ENCODE assay signal across 1 cellular context in the genomic region with DNA sequence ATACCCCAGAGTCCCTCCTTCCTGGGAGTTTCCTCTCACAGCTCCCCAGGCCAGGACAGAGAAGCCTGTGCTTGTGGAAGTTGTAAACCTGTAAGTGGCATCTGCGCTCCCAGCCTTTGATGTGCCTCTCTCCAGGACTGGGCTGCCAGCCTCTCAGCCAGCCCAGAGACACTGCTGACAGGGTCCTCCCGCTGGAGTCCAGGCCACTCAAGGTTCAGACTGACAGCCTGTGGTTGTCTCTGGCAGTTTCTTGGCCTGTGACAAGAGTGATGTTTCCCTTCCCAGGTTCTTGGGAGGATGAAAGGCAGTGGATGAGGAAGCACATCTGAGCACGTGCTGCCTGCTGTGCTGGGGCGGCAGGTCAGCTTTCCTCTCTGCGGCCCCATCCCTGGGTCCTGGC.
TF ChIP-seq lines count a peak whose summit lies in the region.

No MANE protein-coding gene starts in this region.

TF ChIP-seq in K562, 482 proteins besides CTCF, POLR2A, EP300 and RAD21 (continued from another document and continues in another):
- TF ChIP-seq ZNF12 (CRISPR knock-in tag; IDR thresholded peaks at IDR 0.05) (no peak), TRIM25 (IDR thresholded peaks at IDR 0.05; ENCODE audit: borderline replicate concordance) (no peak), ELK3 (CRISPR knock-in tag; IDR thresholded peaks at IDR 0.05) (no peak), ATF7 (IDR thresholded peaks at IDR 0.05) (no peak), ZNF23 (CRISPR knock-in tag; IDR thresholded peaks at IDR 0.05) (no peak), ZNF57 (CRISPR knock-in tag; IDR thresholded peaks at IDR 0.05) (no peak), SETDB1 (IDR thresholded peaks at IDR 0.05; ENCODE audit: low read length) (no peak), ZNF780A (CRISPR knock-in tag; IDR thresholded peaks at IDR 0.05) (no peak), ZBTB33 (CRISPR knock-in tag; IDR thresholded peaks at IDR 0.05) (no peak), YY1 (IDR thresholded peaks at IDR 0.05; ENCODE audit: borderline replicate concordance in 1 of 3, control insufficient read depth in 1 of 3, extremely low read depth in 1 of 3, insufficient read depth in 3 of 3, insufficient read length in 1 of 3, insufficient replicate concordance in 2 of 3, low read depth in 1 of 3, low read length in 2 of 3) (no peak), HDAC3 (IDR thresholded peaks at IDR 0.05; ENCODE audit: borderline replicate concordance, partially characterized antibody) (no peak), PREB (CRISPR knock-in tag; IDR thresholded peaks at IDR 0.05) (no peak), ZNF445 (CRISPR knock-in tag; IDR thresholded peaks at IDR 0.05; ENCODE audit: low read depth) (no peak), SPI1 (IDR thresholded peaks at IDR 0.05; ENCODE audit: borderline replicate concordance, low read depth, low read length) (no peak), PKNOX1 (IDR thresholded peaks at IDR 0.05) (peak; percentile 79), MYNN (IDR thresholded peaks at IDR 0.05) (no peak), MYNN (CRISPR knock-in tag; IDR thresholded peaks at IDR 0.05) (no peak), E2F6 (IDR thresholded peaks at IDR 0.05; ENCODE audit: borderline replicate concordance in 1 of 2, extremely low read depth in 1 of 2, insufficient read depth in 1 of 2, insufficient read length in 1 of 2, low read depth in 1 of 2, low read length in 1 of 2, poor library complexity in 1 of 2, severe bottlenecking in 1 of 2) (peak in 1 of 2 experiments; percentile 59), POLR2B (IDR thresholded peaks at IDR 0.05; ENCODE audit: low read depth, partially characterized antibody) (no peak), NKRF (IDR thresholded peaks at IDR 0.05; ENCODE audit: borderline replicate concordance) (no peak), REST (CRISPR knock-in tag; IDR thresholded peaks at IDR 0.05; ENCODE audit: low read depth) (no peak), ZNF3 (CRISPR knock-in tag; IDR thresholded peaks at IDR 0.05) (no peak), MAX (CRISPR knock-in tag; IDR thresholded peaks at IDR 0.05) (peak; percentile 44), KAT2B (IDR thresholded peaks at IDR 0.05; ENCODE audit: low read depth, low read length) (no peak), HSF4 (CRISPR knock-in tag; IDR thresholded peaks at IDR 0.05; ENCODE audit: borderline replicate concordance) (no peak)
- TF ChIP-seq, protein P1, sequence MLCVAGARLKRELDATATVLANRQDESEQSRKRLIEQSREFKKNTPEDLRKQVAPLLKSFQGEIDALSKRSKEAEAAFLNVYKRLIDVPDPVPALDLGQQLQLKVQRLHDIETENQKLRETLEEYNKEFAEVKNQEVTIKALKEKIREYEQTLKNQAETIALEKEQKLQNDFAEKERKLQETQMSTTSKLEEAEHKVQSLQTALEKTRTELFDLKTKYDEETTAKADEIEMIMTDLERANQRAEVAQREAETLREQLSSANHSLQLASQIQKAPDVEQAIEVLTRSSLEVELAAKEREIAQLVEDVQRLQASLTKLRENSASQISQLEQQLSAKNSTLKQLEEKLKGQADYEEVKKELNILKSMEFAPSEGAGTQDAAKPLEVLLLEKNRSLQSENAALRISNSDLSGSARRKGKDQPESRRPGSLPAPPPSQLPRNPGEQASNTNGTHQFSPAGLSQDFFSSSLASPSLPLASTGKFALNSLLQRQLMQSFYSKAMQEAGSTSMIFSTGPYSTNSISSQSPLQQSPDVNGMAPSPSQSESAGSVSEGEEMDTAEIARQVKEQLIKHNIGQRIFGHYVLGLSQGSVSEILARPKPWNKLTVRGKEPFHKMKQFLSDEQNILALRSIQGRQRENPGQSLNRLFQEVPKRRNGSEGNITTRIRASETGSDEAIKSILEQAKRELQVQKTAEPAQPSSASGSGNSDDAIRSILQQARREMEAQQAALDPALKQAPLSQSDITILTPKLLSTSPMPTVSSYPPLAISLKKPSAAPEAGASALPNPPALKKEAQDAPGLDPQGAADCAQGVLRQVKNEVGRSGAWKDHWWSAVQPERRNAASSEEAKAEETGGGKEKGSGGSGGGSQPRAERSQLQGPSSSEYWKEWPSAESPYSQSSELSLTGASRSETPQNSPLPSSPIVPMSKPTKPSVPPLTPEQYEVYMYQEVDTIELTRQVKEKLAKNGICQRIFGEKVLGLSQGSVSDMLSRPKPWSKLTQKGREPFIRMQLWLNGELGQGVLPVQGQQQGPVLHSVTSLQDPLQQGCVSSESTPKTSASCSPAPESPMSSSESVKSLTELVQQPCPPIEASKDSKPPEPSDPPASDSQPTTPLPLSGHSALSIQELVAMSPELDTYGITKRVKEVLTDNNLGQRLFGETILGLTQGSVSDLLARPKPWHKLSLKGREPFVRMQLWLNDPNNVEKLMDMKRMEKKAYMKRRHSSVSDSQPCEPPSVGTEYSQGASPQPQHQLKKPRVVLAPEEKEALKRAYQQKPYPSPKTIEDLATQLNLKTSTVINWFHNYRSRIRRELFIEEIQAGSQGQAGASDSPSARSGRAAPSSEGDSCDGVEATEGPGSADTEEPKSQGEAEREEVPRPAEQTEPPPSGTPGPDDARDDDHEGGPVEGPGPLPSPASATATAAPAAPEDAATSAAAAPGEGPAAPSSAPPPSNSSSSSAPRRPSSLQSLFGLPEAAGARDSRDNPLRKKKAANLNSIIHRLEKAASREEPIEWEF (CRISPR knock-in tag; IDR thresholded peaks at IDR 0.05) = no peak
- TF ChIP-seq, protein P2, sequence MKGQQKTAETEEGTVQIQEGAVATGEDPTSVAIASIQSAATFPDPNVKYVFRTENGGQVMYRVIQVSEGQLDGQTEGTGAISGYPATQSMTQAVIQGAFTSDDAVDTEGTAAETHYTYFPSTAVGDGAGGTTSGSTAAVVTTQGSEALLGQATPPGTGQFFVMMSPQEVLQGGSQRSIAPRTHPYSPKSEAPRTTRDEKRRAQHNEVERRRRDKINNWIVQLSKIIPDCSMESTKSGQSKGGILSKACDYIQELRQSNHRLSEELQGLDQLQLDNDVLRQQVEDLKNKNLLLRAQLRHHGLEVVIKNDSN (CRISPR knock-in tag; IDR thresholded peaks at IDR 0.05) = peak; percentile 55
- TF ChIP-seq, protein P3, sequence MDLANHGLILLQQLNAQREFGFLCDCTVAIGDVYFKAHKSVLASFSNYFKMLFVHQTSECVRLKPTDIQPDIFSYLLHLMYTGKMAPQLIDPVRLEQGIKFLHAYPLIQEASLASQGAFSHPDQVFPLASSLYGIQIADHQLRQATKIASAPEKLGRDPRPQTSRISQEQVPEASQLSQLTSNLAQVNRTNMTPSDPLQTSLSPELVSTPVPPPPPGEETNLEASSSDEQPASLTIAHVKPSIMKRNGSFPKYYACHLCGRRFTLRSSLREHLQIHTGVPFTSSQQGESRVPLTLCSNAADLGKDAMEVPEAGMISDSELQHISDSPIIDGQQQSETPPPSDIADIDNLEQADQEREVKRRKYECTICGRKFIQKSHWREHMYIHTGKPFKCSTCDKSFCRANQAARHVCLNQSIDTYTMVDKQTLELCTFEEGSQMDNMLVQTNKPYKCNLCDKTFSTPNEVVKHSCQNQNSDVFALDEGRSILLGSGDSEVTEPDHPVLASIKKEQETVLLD (IDR thresholded peaks at IDR 0.05) = no peak
